17 cellular contexts compared by ENCODE assay signal in genomic region chr1:246035060-246035531, GRCh38.
DNase-seq lines count a peak whose midpoint lies in the region; ATAC-seq and TF ChIP-seq lines count a peak whose summit lies in the region.
"Had no signal": no experiment of that assay in that cellular context is flagged by ENCODE, and none has a peak within 500 bp of the region (broad histone marks: within the 10 kb centered on the region; RNA-seq: fewer than 3 reads in every experiment).

No MANE protein-coding gene starts in this region.

- ATAC-seq in GM21723 (IDR thresholded peaks at IDR 0.05; ENCODE audit: unreplicated experiment), result no peak
- ATAC-seq: Panc1, psoas muscle, T-cell had no signal

- H3K4me2 ChIP-seq in osteoblast (ENCODE audit: insufficient read depth, low read length), result peak overlapping the region; percentile 56
- H3K4me2 ChIP-seq: BLaER1 had no signal

- H3K36me3 ChIP-seq in SJCRH30 (no peaks in the 10 kb centered on the region), esophagus muscularis mucosa (no peaks in the 10 kb centered on the region), osteoblast (ENCODE audit: insufficient read depth, low read length) (no peaks in the 10 kb centered on the region)
- H3K36me3 ChIP-seq: BLaER1 had no signal

- TF ChIP-seq EP300 in esophagus muscularis mucosa (IDR thresholded peaks at IDR 0.05), result no peak

- H3K27me3 ChIP-seq in SJCRH30 (no peaks in the 10 kb centered on the region), esophagus muscularis mucosa (no peaks in the 10 kb centered on the region), osteoblast (ENCODE audit: insufficient read depth, low read length) (no peaks in the 10 kb centered on the region)
- H3K27me3 ChIP-seq: BLaER1 had no signal

- no peaks in the 10 kb centered on the region for H3K79me2 ChIP-seq in osteoblast (ENCODE audit: insufficient read depth, low read length)

- H3K4me1 ChIP-seq in SJCRH30 (peaks cover 3% of the 10 kb centered on the region; the same call in 1 of the 2 replicates), esophagus muscularis mucosa (peaks cover 0 to 13% (median 6%) of the 10 kb centered on the region in 4 donors), osteoblast (ENCODE audit: insufficient read depth, low read length) (no peaks in the 10 kb centered on the region)
- H3K4me1 ChIP-seq: psoas muscle had no signal

- H3K4me3 ChIP-seq in SJCRH30 (peak overlapping the region; percentile 54), esophagus muscularis mucosa (peak overlapping the region; percentile 25 to 30 (median 28)), osteoblast (ENCODE audit: insufficient read depth, low read length) (peak overlapping the region; percentile 51)
- H3K4me3 ChIP-seq: BLaER1, psoas muscle had no signal

- intact Hi-C loops in esophagus muscularis mucosa (cut with DNase I), result no loop called here

- TF ChIP-seq CTCF in esophagus muscularis mucosa (IDR thresholded peaks at IDR 0.05), result no peak
- no peak for TF ChIP-seq CTCF in osteoblast (IDR thresholded peaks at IDR 0.05; ENCODE audit: extremely low read depth, low read depth, low read length)

- no peak for TF ChIP-seq POLR2A in esophagus muscularis mucosa (IDR thresholded peaks at IDR 0.05; ENCODE audit: low read depth)

- 52% methylated on average over 9 of the region's 10 CpGs for WGBS in esophagus muscularis mucosa

- no peak overlapping the region for H2AFZ ChIP-seq in osteoblast (ENCODE audit: low read length)

- H4K20me1 ChIP-seq in osteoblast (ENCODE audit: insufficient read depth, low read length), result peaks cover 2% of the 10 kb centered on the region
- H4K20me1 ChIP-seq: BLaER1 had no signal

- DNase-seq in GM03348 (ENCODE audit: low spot score) (peak; percentile 19), SJCRH30 (peak; percentile 51 to 72), esophagus muscularis mucosa (ENCODE audit: extremely low spot score) (no peak), osteoblast (ENCODE audit: insufficient read length, low spot score, missing footprints) (peak; percentile 46), cerebellum (ENCODE audit: low spot score) (no peak), HCEC 1CT (no peak), KG1 (lab: John Stamatoyannopoulos, UW) (no peak)
- DNase-seq: activated B cell treated with CpG ODN at 0.5 μM for 24 hours, amniotic stem cell, DMS153, erythroblast, kidney glomerular epithelial cell, psoas muscle, T-cell had no signal

- H3K27ac ChIP-seq in SJCRH30 (peak overlapping the region; percentile 71), esophagus muscularis mucosa (replicated peaks in 1 of 4) (no peak overlapping the region), osteoblast (ENCODE audit: low read depth, low read length) (no peak overlapping the region)
- H3K27ac ChIP-seq: BLaER1, psoas muscle had no signal

- H3K9me3 ChIP-seq in SJCRH30 (replicated peaks) (no peaks in the 10 kb centered on the region), esophagus muscularis mucosa (no peaks in the 10 kb centered on the region), osteoblast (ENCODE audit: low read depth, low read length) (no peaks in the 10 kb centered on the region)
- H3K9me3 ChIP-seq: psoas muscle had no signal

Comparison
In these comparisons a context has a peak if more than half of its experiments do, and no peak if none do; other contexts are left out.
1. DNase-seq: peak in GM03348 (single experiment), SJCRH30 (2 of 2) and osteoblast (single experiment); none in esophagus muscularis mucosa (single experiment), cerebellum (single experiment), HCEC 1CT (single experiment) and KG1 (single experiment).
2. Peak in every context shown above with its lines, with median percentiles within 50 percentile points of each other: H3K4me3 ChIP-seq.